8 cellular contexts compared by ENCODE assay signal in genomic region chr1:115980998-115981993, GRCh38. TPM values are rescaled to one million over a fixed set of nuclear protein-coding genes. Genes with fewer than 3 reads are reported as not detected.
A peak's percentile ranks its signal among the peaks of the same experiment; 100 is the strongest.
DNase-seq lines count a peak whose midpoint lies in the region; ATAC-seq and TF ChIP-seq lines count a peak whose summit lies in the region.

No MANE protein-coding gene starts in this region.

- WGBS in spleen, 5 donors = 40 to 52% (median 44%) methylated on average over 3 of the region's 3 CpGs

- intact Hi-C loops in spleen (cut with DNase I; ENCODE audit: low total_unique reads) = loop anchor here (5.0 kb wide), 1 partner anchor 174 kb away; no protein-coding TSS in a partner anchor

- H3K4me3 ChIP-seq in astrocyte of the cerebellum (ENCODE audit: low read depth, low read length) (no peak overlapping the region), spleen (no peak overlapping the region)

- peaks cover 0 to 8% (median 4%) of the 10 kb centered on the region in 7 donors for H3K27me3 ChIP-seq in spleen (replicated peaks in 1 of 7)

- H3K36me3 ChIP-seq in spleen = no peaks in the 10 kb centered on the region

- TF ChIP-seq CTCF in astrocyte of the cerebellum (IDR thresholded peaks at IDR 0.05; ENCODE audit: low read depth, low read length, missing control alignments) (peak; percentile 73), spleen (IDR thresholded peaks at IDR 0.05 in 8 of 11, conservative IDR thresholded peaks at IDR 0.05 in 3 of 11) (peak in 9 of 11 experiments; percentile 15 to 69 (median 60))

- TF ChIP-seq POLR2A in spleen (IDR thresholded peaks at IDR 0.05) = no peak

- peaks cover 0 to 66% (median 12%) of the 10 kb centered on the region in 6 donors for H3K4me1 ChIP-seq in spleen

- ATAC-seq in GM21423 (IDR thresholded peaks at IDR 0.05; ENCODE audit: unreplicated experiment) (peak; percentile 43), GM19328 (IDR thresholded peaks at IDR 0.05; ENCODE audit: unreplicated experiment) (no peak)

- H3K27ac ChIP-seq in spleen = peak overlapping the region in 3 of 8 donors; percentile 5 to 58 (median 14)

- peak; percentile 17 for DNase-seq in Caki2 (ENCODE audit: low read depth)
- peak; percentile 49 for DNase-seq in NCI-H226
- peak; percentile 16 for DNase-seq in astrocyte of the cerebellum (ENCODE audit: low read depth)
- peak; percentile 54 for DNase-seq in hepatic stellate cell (ENCODE audit: low spot score)
- no peak for DNase-seq in spleen
- DNase-seq in NCI-H2029 treated with DMSO at 0.1 percent for 48 hours (lab: John Stamatoyannopoulos, UW) = no peak

- H3K9me3 ChIP-seq in spleen = no peaks in the 10 kb centered on the region

- in situ Hi-C loops in Caki2 (cut with HindIII; ENCODE audit: low pct_unique_long_range_greater_than_20kb, low sequenced_read_pairs) (no loop called here), astrocyte of the cerebellum (cut with HindIII; ENCODE audit: low sequenced_read_pairs) (no loop called here)

RNA-seq across cellular contexts. Expression of gene SLC22A15, which starts 5.0 kb away (rescaled TPM):
- 1.5 and 4.2 TPM in 2 replicates for total RNA-seq in Caki2 (2014; rRNA removed; shearing (Covaris generic); ENCODE audit: low replicate concordance)
- 10 to 100 TPM in 6 of 7 donors, 1 to 10 TPM in 1; 8.3 to 24.8 (median 12.9) TPM for total RNA-seq in spleen
- polyA plus RNA-seq in spleen = 1 to 10 TPM; 1.2 to 2.6 (median 2.3) TPM

Comparison
In these comparisons a context has a peak if more than half of its experiments do, and no peak if none do; other contexts are left out.
1. DNase-seq: peak in Caki2 (single experiment), NCI-H226 (single experiment), astrocyte of the cerebellum (single experiment) and hepatic stellate cell (single experiment); none in spleen (single experiment) and NCI-H2029 treated with DMSO at 0.1 percent for 48 hours (single experiment).